Comparison of ENCODE assay signal across 8 cellular contexts in the genomic region with DNA sequence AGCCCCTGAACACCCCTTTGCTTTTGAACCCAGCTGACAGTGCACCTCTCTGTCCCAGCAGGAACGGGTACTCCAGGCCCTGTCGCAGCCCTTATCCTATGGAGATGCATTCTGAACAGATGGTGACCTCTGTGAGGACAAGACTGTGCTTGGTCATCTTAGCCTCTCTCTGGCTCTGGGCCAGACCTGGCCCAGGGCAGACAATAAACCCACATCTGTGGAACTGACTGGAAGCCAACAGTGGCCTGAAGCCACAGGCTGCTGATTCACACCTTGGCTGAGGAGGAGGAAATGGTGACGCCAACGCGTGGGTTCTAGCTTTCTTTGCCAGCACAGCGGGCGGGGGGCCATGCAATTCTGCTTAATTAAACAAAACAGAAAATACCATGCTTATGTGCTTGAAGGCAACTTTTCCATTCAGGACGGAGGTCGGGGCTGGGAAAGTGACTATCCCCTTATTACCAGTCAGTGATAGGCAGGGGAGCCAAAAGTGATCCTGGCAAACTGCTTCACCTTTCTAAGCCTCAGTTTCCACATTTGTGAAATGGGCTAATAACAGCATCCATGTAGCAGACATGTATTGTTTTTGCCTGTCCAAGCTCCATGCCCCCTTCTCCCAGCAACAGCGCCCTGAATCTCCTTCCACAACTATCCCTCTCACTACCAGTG. TPM values are rescaled to one million over a fixed set of nuclear protein-coding genes. Genes with fewer than 3 reads are reported as not detected.
DNase-seq lines count a peak whose midpoint lies in the region; ATAC-seq, FAIRE-seq and TF ChIP-seq lines count a peak whose summit lies in the region.

No MANE protein-coding gene starts in this region.

- H3K4me1 ChIP-seq in adrenal gland (replicated peaks in 1 of 2) (peaks cover 49 to 85% of the 10 kb centered on the region in 2 donors), hepatocyte (ENCODE audit: insufficient read depth) (peaks cover 18% of the 10 kb centered on the region)

- intact Hi-C loops in adrenal gland (cut with DNase I), result no loop called here

- no peak for ATAC-seq in GM18909 (IDR thresholded peaks at IDR 0.05; ENCODE audit: poor library complexity, unreplicated experiment)

- WGBS in adrenal gland, 4 donors, result 20 to 27% (median 26%) methylated on average over 9 to 10 of the region's 10 CpGs
- 95% methylated on average over 10 of the region's 10 CpGs for WGBS in hepatocyte (ENCODE audit: low lambda C conversion rate, missing lambda C conversion rate)

- H3K36me3 ChIP-seq in adrenal gland (replicated peaks in 1 of 2) (no peaks in the 10 kb centered on the region), hepatocyte (replicated peaks; ENCODE audit: insufficient read depth, low read depth) (no peaks in the 10 kb centered on the region)

- no peak overlapping the region for H3K4me3 ChIP-seq in adrenal gland
- H3K4me3 ChIP-seq in hepatocyte, result no peak overlapping the region

- H3K27ac ChIP-seq in adrenal gland (peak overlapping the region; percentile 70 to 94 (median 94)), hepatocyte (peak overlapping the region; percentile 69)

- no peak overlapping the region for H3K4me2 ChIP-seq in hepatocyte

- in situ Hi-C loops in Caki2 (cut with HindIII; ENCODE audit: low pct_unique_long_range_greater_than_20kb, low sequenced_read_pairs), result no loop called here

- H3K79me2 ChIP-seq in hepatocyte, result peaks cover 98% of the 10 kb centered on the region

- H2AFZ ChIP-seq in hepatocyte, result no peak overlapping the region

- FAIRE-seq in D721Med (lab: Jason Lieb, UNC), result no peak

- no peaks in the 10 kb centered on the region for H3K27me3 ChIP-seq in adrenal gland
- H3K27me3 ChIP-seq in hepatocyte, result no peaks in the 10 kb centered on the region

- H3K9me2 ChIP-seq in hepatocyte (replicated peaks; ENCODE audit: insufficient read depth), result no peaks in the 10 kb centered on the region

- peak; percentile 89 for DNase-seq in Caki2 (ENCODE audit: low read depth)
- peak; percentile 90 to 97 for DNase-seq in NCI-H524 (lab: John Stamatoyannopoulos, UW)
- peak; percentile 91 to 98 (median 96) for DNase-seq in adrenal gland
- peak; percentile 35 for DNase-seq in hepatocyte (ENCODE audit: low spot score)
- DNase-seq in stimulated activated CD4-positive, alpha-beta T cell treated with anti-CD3 and anti-CD28 coated beads, Interleukin-2, amount 100 ng/mL, for 4 hours (ENCODE audit: low read depth), result peak; percentile 54
- DNase-seq in D721Med (ENCODE audit: insufficient read length, low spot score), result no peak
- no peak for DNase-seq in NCI-H1105 (lab: John Stamatoyannopoulos, UW)

- H4K20me1 ChIP-seq in hepatocyte (ENCODE audit: insufficient read depth, poor library complexity, severe bottlenecking), result peaks cover 90% of the 10 kb centered on the region

- peak in 1 of 2 donors; percentile 32 for TF ChIP-seq POLR2A in adrenal gland (IDR thresholded peaks at IDR 0.05)

- H3K9me3 ChIP-seq in adrenal gland (replicated peaks in 1 of 3), result no peaks in the 10 kb centered on the region
- H3K9me3 ChIP-seq in hepatocyte (ENCODE audit: low read depth), result no peaks in the 10 kb centered on the region

- TF ChIP-seq CTCF in adrenal gland (IDR thresholded peaks at IDR 0.05), result no peak
- no peak for TF ChIP-seq CTCF in hepatocyte (IDR thresholded peaks at IDR 0.05; ENCODE audit: poor library complexity)
- no peak for TF ChIP-seq CTCF in D721Med (IDR thresholded peaks at IDR 0.05; ENCODE audit: insufficient read depth, missing control alignments)

RNA-seq across cellular contexts. Expression of gene SH3PXD2B, which starts 10.8 kb away (rescaled TPM):
- total RNA-seq in Caki2 (2014; rRNA removed; shearing (Covaris generic); ENCODE audit: low replicate concordance), result 14.2 and 25.2 TPM in 2 replicates
- total RNA-seq in adrenal gland (100 to 1,000 TPM in 1 of 8 donors, 10 to 100 TPM in 7; 41.1 to 111 (median 64.7) TPM), hepatocyte (23.0 and 28.5 TPM in 2 replicates)
- polyA plus RNA-seq in adrenal gland (10 to 100 TPM; 15.2 to 37.9 (median 28.4) TPM), hepatocyte (27.8 and 33.5 TPM in 2 replicates)

Comparison
In these comparisons a context has a peak if more than half of its experiments do, and no peak if none do; other contexts are left out.
1. DNase-seq: peak in Caki2 (single experiment), NCI-H524 (2 of 2), adrenal gland (7 of 7), hepatocyte (single experiment) and stimulated activated CD4-positive, alpha-beta T cell treated with anti-CD3 and anti-CD28 coated beads, Interleukin-2, amount 100 ng/mL, for 4 hours (single experiment); none in D721Med (single experiment) and NCI-H1105 (single experiment).